ENCODE assay signal across 31 cellular contexts in genomic region chr17:57502696-57503307, GRCh38.
A peak's percentile ranks its signal among the peaks of the same experiment; 100 is the strongest.
DNase-seq lines count a peak whose midpoint lies in the region; ATAC-seq and TF ChIP-seq lines count a peak whose summit lies in the region.
"Had no signal": no experiment of that assay in that cellular context is flagged by ENCODE, and none has a peak within 500 bp of the region (broad histone marks: within the 10 kb centered on the region; RNA-seq: fewer than 3 reads in every experiment).

No MANE protein-coding gene starts in this region.

- H3K36me3 Mint-ChIP-seq in CD14-positive monocyte = no peaks in the 10 kb centered on the region

- intact Hi-C loops in PC-3 (cut with micrococcal nuclease) (no loop called here), CD14-positive monocyte (cut with micrococcal nuclease) (no loop called here)

- no peaks in the 10 kb centered on the region for H3K9me3 Mint-ChIP-seq in CD14-positive monocyte
- H3K9me3 Mint-ChIP-seq: activated CD4-positive, alpha-beta T cell treated with anti-CD3 and anti-CD28 coated beads, Interleukin-2, amount 10 ng/mL, durations not matched to agents 24 days and 14 days; activated naive CD8-positive, alpha-beta T cell treated with anti-CD3 and anti-CD28 coated beads for 36 hours; activated T-cell treated with anti-CD3 and anti-CD28 coated beads, Interleukin-2, amount 50 U/mL, for 24 hours; CD4-positive, alpha-beta memory T cell; memory B cell; stimulated activated naive CD8-positive, alpha-beta T cell treated with anti-CD3 and anti-CD28 coated beads, Interleukin-15, Interleukin-2, amounts not matched to agents 100 ng/mL and 50 ng/mL, for 24 hours had no signal

- H3K4me2 ChIP-seq in BLaER1 (peak overlapping the region; percentile 22), PC-3 (ENCODE audit: low read length) (no peak overlapping the region)
- H3K4me2 ChIP-seq: A549, KMS-11, smooth muscle cell had no signal

- ATAC-seq in PC-3 (peak; percentile 71), foreskin keratinocyte (peak; percentile 61), HG02798 (IDR thresholded peaks at IDR 0.05; ENCODE audit: poor library complexity, unreplicated experiment) (no peak)
- ATAC-seq in stimulated activated naive CD8-positive, alpha-beta T cell treated with anti-CD3 and anti-CD28 coated beads, Interleukin-15, Interleukin-2, amounts not matched to agents 100 U/mL and 50 U/mL, for 24 hours = no peak
- ATAC-seq: A549, left lobe of liver had no signal

- H3K9me3 ChIP-seq in BLaER1 (no peaks in the 10 kb centered on the region), PC-3 (ENCODE audit: low read length) (no peaks in the 10 kb centered on the region)
- H3K9me3 ChIP-seq: A549, colonic mucosa, right atrium auricular region, thoracic aorta had no signal

- no peak overlapping the region for H3K4me3 Mint-ChIP-seq in CD14-positive monocyte
- H3K4me3 Mint-ChIP-seq: activated CD4-positive, alpha-beta T cell treated with anti-CD3 and anti-CD28 coated beads, Interleukin-2, amount 10 ng/mL, durations not matched to agents 24 days and 14 days; activated naive CD8-positive, alpha-beta T cell treated with anti-CD3 and anti-CD28 coated beads for 36 hours; activated T-cell treated with anti-CD3 and anti-CD28 coated beads, Interleukin-2, amount 50 U/mL, for 24 hours; CD4-positive, alpha-beta memory T cell; memory B cell; stimulated activated naive CD8-positive, alpha-beta T cell treated with anti-CD3 and anti-CD28 coated beads, Interleukin-15, Interleukin-2, amounts not matched to agents 100 ng/mL and 50 ng/mL, for 24 hours had no signal

- no peaks in the 10 kb centered on the region for H3K9me2 ChIP-seq in PC-3 (replicated peaks; ENCODE audit: low read length)

- no TSS peak for BruUV-seq in PC-3 (replicated peaks; lab: Mats Ljungman, UMichigan)

- CTCF ChIA-PET in PC-3 (lab: Charles Lee) = interaction anchor here (0.6 kb wide), 1 partner anchor 51 kb away, joined by 5 read pairs; no protein-coding TSS in a partner anchor
- CTCF ChIA-PET in GM10248 (lab: Yijun Ruan, JAX) = interaction anchor here (1.3 to 2.0 kb wide), 2 partner anchors 16 to 260 kb away, joined by 5 to 6 read pairs; no protein-coding TSS in a partner anchor

- H4K20me1 ChIP-seq in BLaER1 (peaks cover 86% of the 10 kb centered on the region), PC-3 (ENCODE audit: low read length) (no peaks in the 10 kb centered on the region)

- H3K27ac Mint-ChIP-seq in CD14-positive monocyte = no peak overlapping the region
- H3K27ac Mint-ChIP-seq: activated CD4-positive, alpha-beta T cell treated with anti-CD3 and anti-CD28 coated beads, Interleukin-2, amount 10 ng/mL, durations not matched to agents 24 days and 14 days; activated naive CD8-positive, alpha-beta T cell treated with anti-CD3 and anti-CD28 coated beads for 36 hours; CD4-positive, alpha-beta memory T cell; memory B cell had no signal

- H3K4me1 ChIP-seq in BLaER1 (peaks cover 98% of the 10 kb centered on the region), PC-3 (ENCODE audit: insufficient read depth, low read length) (no peaks in the 10 kb centered on the region), foreskin keratinocyte (no peaks in the 10 kb centered on the region)
- H3K4me1 ChIP-seq: colonic mucosa had no signal

- peaks cover under 1% of the 10 kb centered on the region for H3K4me1 Mint-ChIP-seq in CD14-positive monocyte

- H3K79me2 ChIP-seq in PC-3 (ENCODE audit: low read length) = no peaks in the 10 kb centered on the region

- no peak overlapping the region for H3K9ac ChIP-seq in BLaER1
- no peak overlapping the region for H3K9ac ChIP-seq in PC-3 (ENCODE audit: low read length)
- H3K9ac ChIP-seq: KMS-11, parathyroid adenoma had no signal

- DNase-seq in NCI-H1105 treated with DMSO at 0.1 percent for 48 hours (lab: John Stamatoyannopoulos, UW) (peak; percentile 39), PC-3 (peak; percentile 11), foreskin keratinocyte (no peak), CD14-positive monocyte (ENCODE audit: low spot score) (no peak), GM10248 (ENCODE audit: extremely low spot score) (no peak)
- DNase-seq in stimulated activated naive CD8-positive, alpha-beta T cell treated with anti-CD3 and anti-CD28 coated beads, Interleukin-15, Interleukin-2, amounts not matched to agents 100 U/mL and 50 U/mL, for 24 hours = no peak
- DNase-seq: activated CD4-positive, alpha-beta T cell treated with anti-CD3 and anti-CD28 coated beads, Interleukin-2, amount 10 ng/mL, durations not matched to agents 24 days and 14 days; activated gamma-delta T cell; activated naive CD8-positive, alpha-beta T cell treated with anti-CD3 and anti-CD28 coated beads for 36 hours; activated T-cell treated with anti-CD3 and anti-CD28 coated beads, Interleukin-2, amount 50 U/mL, for 24 hours; aorta; CD4-positive, alpha-beta memory T cell; colonic mucosa; effector CD8-positive, alpha-beta T cell; NCI-H1930; NCI-H526; stimulated activated CD4-positive, alpha-beta T cell treated with anti-CD3 and anti-CD28 coated beads, Interleukin-1b, Interleukin-23, amount 100 ng/mL, for 48 hours; T-helper 9 cell had no signal

- H3K27ac ChIP-seq in BLaER1 (peak overlapping the region; percentile 93), PC-3 (ENCODE audit: low read length) (no peak overlapping the region), foreskin keratinocyte (no peak overlapping the region)
- H3K27ac ChIP-seq: cardiac muscle cell, colonic mucosa, KMS-11, parathyroid adenoma, right atrium auricular region, thoracic aorta, VCaP had no signal

- H3K36me3 ChIP-seq in BLaER1 = peaks cover 58% of the 10 kb centered on the region
- no peaks in the 10 kb centered on the region for H3K36me3 ChIP-seq in PC-3 (ENCODE audit: low read depth, low read length)
- H3K36me3 ChIP-seq: cardiac muscle cell, colonic mucosa, right atrium auricular region, thoracic aorta had no signal

- no peak overlapping the region for H2AFZ ChIP-seq in PC-3 (ENCODE audit: low read length)
- H2AFZ ChIP-seq: parathyroid adenoma had no signal

- no peak for TF ChIP-seq CTCF in PC-3 (conservative IDR thresholded peaks at IDR 0.05; ENCODE audit: low read depth, low read length)
- TF ChIP-seq CTCF in foreskin keratinocyte (conservative IDR thresholded peaks at IDR 0.05) = no peak
- TF ChIP-seq CTCF in CD14-positive monocyte (IDR thresholded peaks at IDR 0.05) = no peak
- no peak for TF ChIP-seq CTCF in GM10248 (IDR thresholded peaks at IDR 0.05; ENCODE audit: control extremely low read depth, extremely low read depth, low read depth, missing control alignments)

- no peaks in the 10 kb centered on the region for H3F3A ChIP-seq in PC-3 (ENCODE audit: low read length, unreplicated experiment)

- POLR2A ChIA-PET in PC-3 (lab: Charles Lee; ENCODE audit: unreplicated experiment) (no interaction called here), GM10248 (lab: Yijun Ruan, JAX) (no interaction called here)

- H3K4me3 ChIP-seq in BLaER1 (no peak overlapping the region), PC-3 (ENCODE audit: low read length) (no peak overlapping the region)
- H3K4me3 ChIP-seq: A549, cardiac muscle cell, colonic mucosa, right atrium auricular region, smooth muscle cell, thoracic aorta had no signal

- peaks cover 0 to 2% (median 0%) of the 10 kb centered on the region in 3 donors for H3K27me3 Mint-ChIP-seq in CD14-positive monocyte (ENCODE audit: low read depth in 3 of 3)
- H3K27me3 Mint-ChIP-seq: activated CD4-positive, alpha-beta T cell treated with anti-CD3 and anti-CD28 coated beads, Interleukin-2, amount 10 ng/mL, durations not matched to agents 24 days and 14 days; activated naive CD8-positive, alpha-beta T cell treated with anti-CD3 and anti-CD28 coated beads for 36 hours; activated T-cell treated with anti-CD3 and anti-CD28 coated beads, Interleukin-2, amount 50 U/mL, for 24 hours; CD4-positive, alpha-beta memory T cell; memory B cell; stimulated activated naive CD8-positive, alpha-beta T cell treated with anti-CD3 and anti-CD28 coated beads, Interleukin-15, Interleukin-2, amounts not matched to agents 100 ng/mL and 50 ng/mL, for 24 hours had no signal

- H3K27me3 ChIP-seq in BLaER1 (no peaks in the 10 kb centered on the region), PC-3 (ENCODE audit: low read length) (no peaks in the 10 kb centered on the region), foreskin keratinocyte (no peaks in the 10 kb centered on the region)
- H3K27me3 ChIP-seq: cardiac muscle cell, colonic mucosa, right atrium auricular region had no signal

Comparison
In these comparisons a context has a peak if more than half of its experiments do, and no peak if none do; other contexts are left out.
1. DNase-seq: peak in NCI-H1105 treated with DMSO at 0.1 percent for 48 hours (single experiment) and PC-3 (single experiment); none in foreskin keratinocyte (0 of 2), CD14-positive monocyte (single experiment), stimulated activated naive CD8-positive, alpha-beta T cell treated with anti-CD3 and anti-CD28 coated beads, Interleukin-15, Interleukin-2, amounts not matched to agents 100 U/mL and 50 U/mL, for 24 hours (single experiment) and GM10248 (single experiment).
2. ATAC-seq: peak in PC-3 (single experiment) and foreskin keratinocyte (single experiment); none in HG02798 (single experiment) and stimulated activated naive CD8-positive, alpha-beta T cell treated with anti-CD3 and anti-CD28 coated beads, Interleukin-15, Interleukin-2, amounts not matched to agents 100 U/mL and 50 U/mL, for 24 hours (single experiment).